Comparison of ENCODE assay signal across 30 cellular contexts in genomic region chr14:103474893-103475292, GRCh38.
"Had no signal": no experiment of that assay in that cellular context is flagged by ENCODE, and none has a peak within 500 bp of the region (broad histone marks: within the 10 kb centered on the region; RNA-seq: fewer than 3 reads in every experiment).

No MANE protein-coding gene starts in this region.

- H3K9me3 ChIP-seq: neutrophil, ovary, prostate gland, right atrium auricular region, right lobe of liver, sigmoid colon, stomach, thoracic aorta, thyroid gland, tibial nerve, upper lobe of left lung, vagina had no signal

- H3K4me3 Mint-ChIP-seq: naive thymus-derived CD8-positive, alpha-beta T cell; natural killer cell treated with Interleukin-12 subunit alpha and Interleukin-12 subunit beta and Interleukin-15 and Interleukin-18, amount 100 ng/mL, for 72 hours; nephron progenitor cell; neural crest cell; stimulated activated effector memory CD8-positive, alpha-beta T cell treated with anti-CD3 and anti-CD28 coated beads, Interleukin-12 subunit alpha, Interleukin-12 subunit beta, amount 100 ng/mL, for 72 hours; stimulated activated naive B cell treated with anti-CD40 and anti-IgM and Interleukin-4, amounts not matched to agents 10 μg/mL and 1 μg/mL and 100 μg/mL, for 72 hours; stimulated activated naive CD8-positive, alpha-beta T cell treated with anti-CD3 and anti-CD28 coated beads, Interleukin-15, Interleukin-2, amounts not matched to agents 100 ng/mL and 50 ng/mL, for 24 hours had no signal

- H3K27ac Mint-ChIP-seq: natural killer cell treated with Interleukin-12 subunit alpha and Interleukin-12 subunit beta and Interleukin-15 and Interleukin-18, amount 100 ng/mL, for 72 hours; nephron progenitor cell had no signal

- H3K4me1 Mint-ChIP-seq: nephron progenitor cell had no signal

- H3K27me3 ChIP-seq: neutrophil, ovary, right atrium auricular region, right lobe of liver, sigmoid colon, stomach, thyroid gland, tibial nerve, upper lobe of left lung, vagina had no signal

- H3K9me3 Mint-ChIP-seq: naive thymus-derived CD8-positive, alpha-beta T cell; natural killer cell treated with Interleukin-12 subunit alpha and Interleukin-12 subunit beta and Interleukin-15 and Interleukin-18, amount 100 ng/mL, for 72 hours; nephron progenitor cell; neural crest cell; stimulated activated effector memory CD8-positive, alpha-beta T cell treated with anti-CD3 and anti-CD28 coated beads, Interleukin-12 subunit alpha, Interleukin-12 subunit beta, amount 100 ng/mL, for 72 hours; stimulated activated naive B cell treated with anti-CD40 and anti-IgM and Interleukin-4, amounts not matched to agents 10 μg/mL and 1 μg/mL and 100 μg/mL, for 72 hours; stimulated activated naive CD8-positive, alpha-beta T cell treated with anti-CD3 and anti-CD28 coated beads, Interleukin-15, Interleukin-2, amounts not matched to agents 100 ng/mL and 50 ng/mL, for 24 hours had no signal

- H3K27ac ChIP-seq: neutrophil, ovary, parathyroid adenoma, prostate gland, right atrium auricular region, right lobe of liver, sigmoid colon, stomach, thoracic aorta, thyroid gland, tibial nerve, upper lobe of left lung, vagina had no signal

- H3K27me3 Mint-ChIP-seq: naive thymus-derived CD8-positive, alpha-beta T cell; natural killer cell treated with Interleukin-12 subunit alpha and Interleukin-12 subunit beta and Interleukin-15 and Interleukin-18, amount 100 ng/mL, for 72 hours; stimulated activated naive B cell treated with anti-CD40 and anti-IgM and Interleukin-4, amounts not matched to agents 10 μg/mL and 1 μg/mL and 100 μg/mL, for 72 hours; stimulated activated naive CD8-positive, alpha-beta T cell treated with anti-CD3 and anti-CD28 coated beads, Interleukin-15, Interleukin-2, amounts not matched to agents 100 ng/mL and 50 ng/mL, for 24 hours had no signal

- DNase-seq: naive thymus-derived CD8-positive, alpha-beta T cell; nephron progenitor cell; nucleus accumbens; ovary; posterior cingulate gyrus; retina; right lobe of liver; sigmoid colon; small intestine; stimulated activated CD4-positive, alpha-beta T cell treated with anti-CD3 and anti-CD28 coated beads, Interleukin-15, amount 100 ng/mL, for 24 hours; stimulated activated CD4-positive, alpha-beta T cell treated with anti-CD3 and anti-CD28 coated beads, Interleukin-2, amount 100 ng/mL, for 24 hours; stimulated activated CD4-positive, alpha-beta T cell treated with anti-CD3 and anti-CD28 coated beads, Interleukin-2, amount 100 ng/mL, for 48 hours; stimulated activated CD4-positive, alpha-beta T cell treated with anti-CD3 and anti-CD28 coated beads, Interleukin-4, amount 100 ng/mL, for 24 hours; stimulated activated naive B cell treated with anti-CD40 and anti-IgM and Interleukin-4, amounts not matched to agents 10 μg/mL and 1 μg/mL and 100 μg/mL, for 72 hours; stimulated activated naive CD4-positive, alpha-beta T cell treated with Interleukin-2 at 50 U/mL for 16 hours; stomach; thyroid gland; trophoblast cell; upper lobe of left lung had no signal

- ATAC-seq: naive thymus-derived CD8-positive, alpha-beta T cell; natural killer cell treated with Interleukin-12 subunit alpha and Interleukin-12 subunit beta and Interleukin-15 and Interleukin-18, amount 100 ng/mL, for 72 hours; stimulated activated effector memory CD8-positive, alpha-beta T cell treated with anti-CD3 and anti-CD28 coated beads, Interleukin-12 subunit alpha, Interleukin-12 subunit beta, amount 100 ng/mL, for 72 hours; stimulated activated naive B cell treated with anti-CD40 and anti-IgM and Interleukin-4, amounts not matched to agents 10 μg/mL and 1 μg/mL and 100 μg/mL, for 72 hours had no signal
